Comparison of ENCODE assay signal across 15 cellular contexts in genomic region chr20:57659789-57660509, GRCh38. TPM values are rescaled to one million over a fixed set of nuclear protein-coding genes. Genes with fewer than 3 reads are reported as not detected.
DNase-seq lines count a peak whose midpoint lies in the region; ATAC-seq, FAIRE-seq and TF ChIP-seq lines count a peak whose summit lies in the region.
"Had no signal": no experiment of that assay in that cellular context is flagged by ENCODE, and none has a peak within 500 bp of the region (broad histone marks: within the 10 kb centered on the region; RNA-seq: fewer than 3 reads in every experiment).

No MANE protein-coding gene starts in this region.

- no peak for FAIRE-seq in HepG2 (lab: Jason Lieb, UNC)

- H3K9me3 Mint-ChIP-seq in activated CD4-positive, alpha-beta T cell treated with anti-CD3 and anti-CD28 coated beads for 36 hours (ENCODE audit: low read depth): no peaks in the 10 kb centered on the region
- H3K9me3 Mint-ChIP-seq: activated naive CD4-positive, alpha-beta T cell treated with anti-CD3 and anti-CD28 coated beads, Interleukin-2, amount 50 U/mL, for 24 hours had no signal

- peak overlapping the region; percentile 99 for H3K27ac ChIP-seq in VCaP
- H3K27ac ChIP-seq in HepG2 (ENCODE audit: extremely low read length, insufficient read depth, low read length): no peak overlapping the region
- peak overlapping the region; percentile 46 for H3K27ac ChIP-seq in subcutaneous abdominal adipose tissue (ENCODE audit: low read depth, low read length)

- BruUV-seq in HepG2 (replicated peaks; lab: Mats Ljungman, UMichigan): no TSS peak

- intact Hi-C loops in activated CD4-positive, alpha-beta T cell treated with anti-CD3 and anti-CD28 coated beads for 36 hours (cut with DNase I, micrococcal nuclease): loop anchor here in 1 of 2 experiments (10.0 kb wide), 1 partner anchor 545 kb away; no protein-coding TSS in a partner anchor
- intact Hi-C loops in HepG2 (cut with micrococcal nuclease; ENCODE audit: unreplicated experiment): no loop called here

- H3K9ac ChIP-seq in HepG2 (ENCODE audit: insufficient read depth, low read depth, low read length) (no peak overlapping the region), subcutaneous abdominal adipose tissue (ENCODE audit: low read length in 5 of 5) (no peak overlapping the region)

- no peak overlapping the region for H3K4me2 ChIP-seq in HepG2 (ENCODE audit: low read depth, low read length)

- H3K4me1 ChIP-seq in HepG2 (ENCODE audit: insufficient read depth, low read length) (peaks cover 13% of the 10 kb centered on the region), subcutaneous abdominal adipose tissue (ENCODE audit: control insufficient read depth in 5 of 5, insufficient read depth in 5 of 5, low read length in 5 of 5) (peaks cover 2 to 37% (median 26%) of the 10 kb centered on the region in 5 donors)

- no peak overlapping the region for H2AFZ ChIP-seq in HepG2 (ENCODE audit: low read length)

- ATAC-seq in activated CD4-positive, alpha-beta T cell treated with anti-CD3 and anti-CD28 coated beads for 36 hours: no peak
- no peak for ATAC-seq in HepG2
- ATAC-seq: stimulated activated naive CD8-positive, alpha-beta T cell treated with anti-CD3 and anti-CD28 coated beads, Interleukin-15, amount 100 ng/mL, for 72 hours had no signal

- no peaks in the 10 kb centered on the region for H4K20me1 ChIP-seq in HepG2 (ENCODE audit: insufficient read depth, low read length)

- TF ChIP-seq RAD21 in HepG2 (CRISPR knock-in tag; IDR thresholded peaks at IDR 0.05): no peak

- TF ChIP-seq CTCF in VCaP (conservative IDR thresholded peaks at IDR 0.05): no peak
- no peak for TF ChIP-seq CTCF in HepG2 (CRISPR knock-in tag; IDR thresholded peaks at IDR 0.05)

- H3K27ac Mint-ChIP-seq in activated CD4-positive, alpha-beta T cell treated with anti-CD3 and anti-CD28 coated beads for 36 hours: no peak overlapping the region
- H3K27ac Mint-ChIP-seq: stimulated activated naive CD8-positive, alpha-beta T cell treated with anti-CD3 and anti-CD28 coated beads, Interleukin-15, amount 100 ng/mL, for 72 hours had no signal

- POLR2A ChIA-PET in activated CD4-positive, alpha-beta T cell treated with anti-CD3 and anti-CD28 coated beads for 36 hours (lab: Charles Lee): no interaction called here
- POLR2A ChIA-PET in HepG2 (lab: Yijun Ruan, JAX): no interaction called here

- H3K36me3 Mint-ChIP-seq in activated CD4-positive, alpha-beta T cell treated with anti-CD3 and anti-CD28 coated beads for 36 hours (ENCODE audit: low read depth): no peaks in the 10 kb centered on the region

- H3K27me3 Mint-ChIP-seq in activated CD4-positive, alpha-beta T cell treated with anti-CD3 and anti-CD28 coated beads for 36 hours: no peaks in the 10 kb centered on the region
- H3K27me3 Mint-ChIP-seq: activated naive CD4-positive, alpha-beta T cell treated with anti-CD3 and anti-CD28 coated beads, Interleukin-2, amount 50 U/mL, for 24 hours; stimulated activated naive CD8-positive, alpha-beta T cell treated with anti-CD3 and anti-CD28 coated beads, Interleukin-15, amount 100 ng/mL, for 72 hours had no signal

- no peak for TF ChIP-seq POLR2A in HepG2 (IDR thresholded peaks at IDR 0.05; ENCODE audit: insufficient read depth in 1 of 2, low read depth in 2 of 2, low read length in 2 of 2)

- CTCF ChIA-PET in activated CD4-positive, alpha-beta T cell treated with anti-CD3 and anti-CD28 coated beads for 36 hours (lab: Charles Lee): no interaction called here
- CTCF ChIA-PET in HepG2 (lab: Yijun Ruan, JAX; ENCODE audit: low intra/inter-chr PET ratio, low total read pairs): no interaction called here

- 18% methylated on average over 20 of the region's 20 CpGs for WGBS in HepG2 (ENCODE audit: low lambda C conversion rate)

- TF ChIP-seq EP300 in HepG2 (IDR thresholded peaks at IDR 0.05; ENCODE audit: low read depth in 2 of 2, low read length in 2 of 2) (no peak), HepG2 (CRISPR knock-in tag; IDR thresholded peaks at IDR 0.05; ENCODE audit: borderline replicate concordance) (no peak)

- no peak overlapping the region for H3K4me3 ChIP-seq in HepG2 (replicated peaks in 1 of 3; ENCODE audit: insufficient read depth in 1 of 3, low read depth in 2 of 3, low read length in 3 of 3)
- no peak overlapping the region for H3K4me3 ChIP-seq in subcutaneous abdominal adipose tissue (ENCODE audit: low read depth in 1 of 5, low read length in 5 of 5)

- H3K4me3 Mint-ChIP-seq in activated CD4-positive, alpha-beta T cell treated with anti-CD3 and anti-CD28 coated beads for 36 hours: no peak overlapping the region
- H3K4me3 Mint-ChIP-seq: activated naive CD4-positive, alpha-beta T cell treated with anti-CD3 and anti-CD28 coated beads, Interleukin-2, amount 50 U/mL, for 24 hours had no signal

- H3K36me3 ChIP-seq in HepG2 (replicated peaks in 1 of 2; ENCODE audit: control insufficient read depth in 1 of 2, insufficient read depth in 2 of 2, low read length in 2 of 2): no peaks in the 10 kb centered on the region
- peaks cover 0 to 50% (median 44%) of the 10 kb centered on the region in 5 donors for H3K36me3 ChIP-seq in subcutaneous abdominal adipose tissue (ENCODE audit: control insufficient read depth in 5 of 5, insufficient read depth in 5 of 5, low read length in 5 of 5)

- H3K4me1 Mint-ChIP-seq in activated CD4-positive, alpha-beta T cell treated with anti-CD3 and anti-CD28 coated beads for 36 hours: peaks cover 16% of the 10 kb centered on the region

- H3K79me2 ChIP-seq in HepG2 (ENCODE audit: insufficient read depth, low read length): no peaks in the 10 kb centered on the region

- DNase-seq in activated CD4-positive, alpha-beta T cell treated with anti-CD3 and anti-CD28 coated beads for 36 hours: peak; percentile 3
- DNase-seq in activated CD4-positive, alpha-beta T cell treated with anti-CD3 and anti-CD28 coated beads, Interleukin-2, amount 50 U/mL, for 48 hours: no peak
- DNase-seq in HepG2 (ENCODE audit: low spot score): no peak
- no peak for DNase-seq in SIG-M5 treated with dmso at 0.1 percent for 504 hours (lab: John Stamatoyannopoulos, UW; ENCODE audit: unreplicated experiment)
- DNase-seq in glomerular visceral epithelial cell (ENCODE audit: extremely low spot score): no peak
- no peak for DNase-seq in NOMO-1 treated with DMSO at 0.1 percent for 48 hours (lab: John Stamatoyannopoulos, UW; ENCODE audit: unreplicated experiment)
- DNase-seq: DMS79; Karpas-422; kidney glomerular epithelial cell; stimulated activated CD4-positive, alpha-beta T cell treated with anti-CD3 and anti-CD28 coated beads, Interleukin-4, amount 100 ng/mL, for 24 hours; stimulated activated naive CD8-positive, alpha-beta T cell treated with anti-CD3 and anti-CD28 coated beads, Interleukin-15, amount 100 ng/mL, for 72 hours had no signal

- in situ Hi-C loops in HepG2 (cut with HindIII; ENCODE audit: extremely low pct_ligation_motif_present, low pct_unique_long_range_greater_than_20kb): loop anchor here (5.0 kb wide), 1 partner anchor 427 kb away; no protein-coding TSS in a partner anchor

- H3K27me3 ChIP-seq in HepG2 (ENCODE audit: control insufficient read depth in 1 of 2, insufficient read depth in 2 of 2, low read length in 2 of 2) (peaks cover 30 to 99% of the 10 kb centered on the region in 2 experiments), subcutaneous abdominal adipose tissue (ENCODE audit: control insufficient read depth in 5 of 5, insufficient read depth in 4 of 5, low read length in 5 of 5) (no peaks in the 10 kb centered on the region)

- H3K9me3 ChIP-seq in HepG2 (ENCODE audit: low read length) (no peaks in the 10 kb centered on the region), subcutaneous abdominal adipose tissue (ENCODE audit: control insufficient read depth in 5 of 5, low read length in 5 of 5) (no peaks in the 10 kb centered on the region)

RNA-seq across cellular contexts. Expression of gene ZBP1, which starts 39.7 kb away (rescaled TPM):
- 1 to 10 TPM in 1 of 2 experiments, under 1 TPM in 1; 0.30 to 1.4 TPM for total RNA-seq in activated CD4-positive, alpha-beta T cell treated with anti-CD3 and anti-CD28 coated beads for 36 hours
- not detected in 2 replicates for total RNA-seq in HepG2 (2016; rRNA removed; fragmentation: Illumina TruSeq; extraction: Trizol)
- total RNA-seq in HepG2 (2016; cell fraction: cytosol; rRNA removed; fragmentation: Illumina TruSeq; extraction: Trizol; ENCODE audit: low read depth): not detected in 2 replicates
- total RNA-seq in HepG2 (2016; cell fraction: insoluble cytoplasmic fraction; rRNA removed; fragmentation: Illumina TruSeq; extraction: Trizol): not detected in 2 replicates
- total RNA-seq in HepG2 (2016; cell fraction: membrane; rRNA removed; fragmentation: Illumina TruSeq; extraction: Trizol): not detected in 2 replicates
- not detected in 2 replicates for total RNA-seq in HepG2 (2016; cell fraction: nucleus; rRNA removed; fragmentation: Illumina TruSeq; extraction: Trizol)
- not detected in 2 replicates for polyA plus RNA-seq in HepG2 (2011; rRNA removed)
- not detected in 2 replicates for polyA plus RNA-seq in HepG2 (2011; cell fraction: cytosol; rRNA removed)
- not detected in 2 replicates for polyA plus RNA-seq in HepG2 (2011; cell fraction: nucleus; rRNA removed)
- polyA plus RNA-seq in HepG2 (2012): not detected in 2 replicates
- not detected in 2 replicates for polyA plus RNA-seq in HepG2 (2016; cell fraction: cytosol; fragmentation: Illumina TruSeq; extraction: Trizol; ENCODE audit: low read depth)
- polyA plus RNA-seq in HepG2 (2016; cell fraction: insoluble cytoplasmic fraction; fragmentation: Illumina TruSeq; extraction: Trizol; ENCODE audit: low read depth): not detected in 2 replicates
- polyA plus RNA-seq in HepG2 (2016; cell fraction: membrane; fragmentation: Illumina TruSeq; extraction: Trizol; ENCODE audit: low read depth): not detected in 2 replicates
- polyA plus RNA-seq in HepG2 (2016; cell fraction: nucleus; fragmentation: Illumina TruSeq; extraction: Trizol; ENCODE audit: insufficient read depth, low read depth): not detected in 2 replicates
- not detected in 2 replicates for polyA minus RNA-seq in HepG2 (2011; rRNA and poly(A)+ RNA removed; ENCODE audit: low replicate concordance)
- not detected in 2 replicates for polyA minus RNA-seq in HepG2 (2011; cell fraction: cytosol; rRNA and poly(A)+ RNA removed)
- polyA minus RNA-seq in HepG2 (2011; cell fraction: nucleus; rRNA and poly(A)+ RNA removed): not detected in 2 replicates
- total RNA-seq: A673 had no signal

RNA-seq across cellular contexts. Expression of gene PMEPA1, which starts 49.9 kb away (rescaled TPM):
- total RNA-seq in activated CD4-positive, alpha-beta T cell treated with anti-CD3 and anti-CD28 coated beads for 36 hours: 1 to 10 TPM; 1.6 to 1.8 TPM
- total RNA-seq in HepG2 (2016; rRNA removed; fragmentation: Illumina TruSeq; extraction: Trizol): not detected in 2 replicates
- total RNA-seq in HepG2 (2016; cell fraction: cytosol; rRNA removed; fragmentation: Illumina TruSeq; extraction: Trizol; ENCODE audit: low read depth): not detected in 2 replicates
- total RNA-seq in HepG2 (2016; cell fraction: insoluble cytoplasmic fraction; rRNA removed; fragmentation: Illumina TruSeq; extraction: Trizol): not detected in 2 replicates
- total RNA-seq in HepG2 (2016; cell fraction: membrane; rRNA removed; fragmentation: Illumina TruSeq; extraction: Trizol): 0.31 TPM in 1 of 2 replicates, not detected in the other
- not detected in 2 replicates for total RNA-seq in HepG2 (2016; cell fraction: nucleus; rRNA removed; fragmentation: Illumina TruSeq; extraction: Trizol)
- 0.08 TPM in 1 of 2 replicates, not detected in the other for polyA plus RNA-seq in HepG2 (2011; rRNA removed)
- 0.03 TPM in 1 of 2 replicates, not detected in the other for polyA plus RNA-seq in HepG2 (2011; cell fraction: cytosol; rRNA removed)
- 0.12 and 0.16 TPM in 2 replicates for polyA plus RNA-seq in HepG2 (2011; cell fraction: nucleus; rRNA removed)
- not detected in 2 replicates for polyA plus RNA-seq in HepG2 (2012)
- polyA plus RNA-seq in HepG2 (2016; cell fraction: cytosol; fragmentation: Illumina TruSeq; extraction: Trizol; ENCODE audit: low read depth): not detected in 2 replicates
- not detected in 2 replicates for polyA plus RNA-seq in HepG2 (2016; cell fraction: insoluble cytoplasmic fraction; fragmentation: Illumina TruSeq; extraction: Trizol; ENCODE audit: low read depth)
- 0.15 TPM in 1 of 2 replicates, not detected in the other for polyA plus RNA-seq in HepG2 (2016; cell fraction: membrane; fragmentation: Illumina TruSeq; extraction: Trizol; ENCODE audit: low read depth)
- polyA plus RNA-seq in HepG2 (2016; cell fraction: nucleus; fragmentation: Illumina TruSeq; extraction: Trizol; ENCODE audit: insufficient read depth, low read depth): not detected in 2 replicates
- polyA minus RNA-seq in HepG2 (2011; rRNA and poly(A)+ RNA removed; ENCODE audit: low replicate concordance): 0.20 and 7.8 TPM in 2 replicates
- 0.53 TPM in 1 of 2 replicates, not detected in the other for polyA minus RNA-seq in HepG2 (2011; cell fraction: cytosol; rRNA and poly(A)+ RNA removed)
- 0.39 TPM in 1 of 2 replicates, not detected in the other for polyA minus RNA-seq in HepG2 (2011; cell fraction: nucleus; rRNA and poly(A)+ RNA removed)
